ENCODE assay signal across 8 cellular contexts in the genomic region with DNA sequence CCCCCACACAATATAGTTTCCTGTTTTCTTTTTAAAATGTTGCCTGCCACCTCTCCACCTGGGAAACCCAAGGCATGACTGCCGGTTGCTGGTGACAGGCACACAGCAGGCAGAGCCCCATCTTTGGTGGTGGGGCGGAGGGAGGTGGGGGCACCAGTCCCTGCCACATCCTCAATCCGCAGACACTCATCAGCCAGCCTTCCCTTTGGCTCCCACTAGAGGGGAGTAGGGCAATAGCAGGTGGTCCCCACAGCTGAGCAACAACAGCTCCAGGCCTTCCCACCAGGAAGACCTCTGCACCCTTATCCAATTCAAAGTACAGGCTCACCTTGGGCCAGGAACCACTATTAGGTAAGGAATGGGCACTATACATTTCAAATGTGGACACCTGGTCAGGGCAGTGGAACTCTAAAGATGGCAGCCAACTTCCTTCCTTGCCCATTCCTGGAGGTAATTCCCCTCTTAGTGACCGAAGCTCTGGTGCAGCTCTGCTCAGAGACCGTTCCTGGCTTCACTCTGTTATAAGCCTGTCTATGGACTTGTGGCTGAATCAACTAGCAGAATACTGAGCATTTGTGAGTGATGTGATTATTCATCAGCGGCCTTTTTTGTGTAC. TPM values are rescaled to one million over a fixed set of nuclear protein-coding genes. Genes with fewer than 3 reads are reported as not detected.
DNase-seq lines count a peak whose midpoint lies in the region; ATAC-seq and FAIRE-seq lines count a peak whose summit lies in the region.

No MANE protein-coding gene starts in this region.

- no peaks in the 10 kb centered on the region for H3K9me3 Mint-ChIP-seq in effector memory CD8-positive, alpha-beta T cell
- H3K9me3 Mint-ChIP-seq in naive B cell, result peaks cover 0 to 1% (median 0%) of the 10 kb centered on the region in 7 donors

- H3K36me3 Mint-ChIP-seq in effector memory CD8-positive, alpha-beta T cell (ENCODE audit: insufficient read depth), result peaks cover 17% of the 10 kb centered on the region
- H3K36me3 Mint-ChIP-seq in naive B cell, result peaks cover 16 to 19% of the 10 kb centered on the region in 2 donors

- DNase-seq in COLO829 (ENCODE audit: low spot score) (peak; percentile 13), GM19239 (ENCODE audit: insufficient read length, low spot score) (no peak), RPMI8226 (peak; percentile 16), naive B cell (peak; percentile 40), occipital lobe (lab: John Stamatoyannopoulos, UW) (no peak)
- peak in 1 of 3 experiments; percentile 16 for DNase-seq in effector memory CD8-positive, alpha-beta T cell
- DNase-seq in activated CD8-positive, alpha-beta memory T cell treated with anti-CD3 and anti-CD28 coated beads, Interleukin-2, amount 50 U/mL, for 48 hours, result no peak

- no peak overlapping the region for H3K27ac Mint-ChIP-seq in effector memory CD8-positive, alpha-beta T cell
- H3K27ac Mint-ChIP-seq in naive B cell, result peak overlapping the region in 3 of 6 donors; percentile 32 to 91 (median 42)

- ATAC-seq in effector memory CD8-positive, alpha-beta T cell (replicated peaks), result peak; percentile 62
- ATAC-seq in naive B cell (ENCODE audit: low read depth in 2 of 2) (peak; percentile 70 to 85), HG02938 (IDR thresholded peaks at IDR 0.05; ENCODE audit: unreplicated experiment) (no peak)

- H3K27me3 Mint-ChIP-seq in effector memory CD8-positive, alpha-beta T cell, result no peaks in the 10 kb centered on the region
- H3K27me3 Mint-ChIP-seq in naive B cell, result no peaks in the 10 kb centered on the region

- H3K4me1 Mint-ChIP-seq in effector memory CD8-positive, alpha-beta T cell (ENCODE audit: low read depth in 2 of 2), result peaks cover 0 to 4% of the 10 kb centered on the region in 2 donors
- peaks cover 7 to 18% (median 14%) of the 10 kb centered on the region in 3 donors for H3K4me1 Mint-ChIP-seq in naive B cell

- no peak overlapping the region for H3K4me3 Mint-ChIP-seq in effector memory CD8-positive, alpha-beta T cell
- H3K4me3 Mint-ChIP-seq in naive B cell, result no peak overlapping the region

- peak; percentile 75 for FAIRE-seq in GM19239 (lab: Jason Lieb, UNC)

RNA-seq across cellular contexts. Expression of a gene that starts 13.9 kb away (rescaled TPM):
- 10 to 100 TPM in 5 of 6 donors, 1 to 10 TPM in 1; 3.6 to 29.4 (median 16.3) TPM for polyA plus RNA-seq in naive B cell (ENCODE audit: low read depth in 6 of 6)
- 9.8 TPM for total RNA-seq in occipital lobe

RNA-seq across cellular contexts. Expression of a gene that starts 14.1 kb away (rescaled TPM):
- 100 to 1,000 TPM in 1 of 6 donors, 10 to 100 TPM in 5; 72.3 to 105 (median 95.6) TPM for polyA plus RNA-seq in naive B cell (ENCODE audit: low read depth in 6 of 6)
- total RNA-seq in occipital lobe, result 34.0 TPM

RNA-seq across cellular contexts. Expression of a gene that starts 19.8 kb away (rescaled TPM):
- 1 to 10 TPM in 2 of 6 donors, under 1 TPM in 2, not detected in 2; 0.24 to 1.3 (median 1.1) TPM for polyA plus RNA-seq in naive B cell (ENCODE audit: low read depth in 6 of 6)
- total RNA-seq in occipital lobe, result 0.47 TPM

Comparison
In these comparisons a context has a peak if more than half of its experiments do, and no peak if none do; other contexts are left out.
1. DNase-seq: peak in COLO829 (single experiment), RPMI8226 (single experiment) and naive B cell (single experiment); none in GM19239 (single experiment), occipital lobe (single experiment) and activated CD8-positive, alpha-beta memory T cell treated with anti-CD3 and anti-CD28 coated beads, Interleukin-2, amount 50 U/mL, for 48 hours (single experiment).